Comparison of ENCODE assay signal across 20 cellular contexts in the genomic region with DNA sequence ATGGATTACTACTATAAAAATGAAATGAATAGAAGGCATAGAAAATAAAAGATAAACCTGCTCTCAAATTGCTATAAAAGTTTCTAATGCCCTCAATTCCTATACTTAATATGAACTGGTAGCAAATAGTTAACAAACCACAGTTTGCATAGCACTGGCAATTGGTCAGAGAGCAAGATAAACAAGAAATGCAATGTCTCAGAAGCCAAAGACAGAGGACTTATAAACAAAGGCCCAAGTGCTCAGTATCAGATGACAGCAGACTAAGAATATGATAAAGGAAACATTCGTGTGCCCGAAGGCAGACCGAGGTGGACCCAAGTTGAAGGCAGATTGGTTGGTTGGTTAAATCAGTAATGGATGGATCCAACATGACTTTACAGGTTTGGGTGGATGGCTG. TPM values are rescaled to one million over a fixed set of nuclear protein-coding genes. Genes with fewer than 3 reads are reported as not detected.
DNase-seq lines count a peak whose midpoint lies in the region; ATAC-seq and TF ChIP-seq lines count a peak whose summit lies in the region.
"Had no signal": no experiment of that assay in that cellular context is flagged by ENCODE, and none has a peak within 500 bp of the region (broad histone marks: within the 10 kb centered on the region; RNA-seq: fewer than 3 reads in every experiment).

No MANE protein-coding gene starts in this region.

- H3K4me3 ChIP-seq in adipocyte (ENCODE audit: low read length) (no peak overlapping the region), fibroblast of pulmonary artery (replicated peaks; ENCODE audit: low read depth, low read length) (no peak overlapping the region), upper lobe of right lung (no peak overlapping the region)
- H3K4me3 ChIP-seq: A549, right atrium auricular region, thoracic aorta had no signal

- H3K36me3 ChIP-seq in adipocyte (ENCODE audit: control insufficient read depth, insufficient read depth, low read length, severe bottlenecking) (peaks cover 96% of the 10 kb centered on the region), upper lobe of right lung (peaks cover 97% of the 10 kb centered on the region)

- no peak for DNase-seq in activated T-cell treated with anti-CD3 and anti-CD28 coated beads, Interleukin-2, amount 50 U/mL, for 24 hours
- no peak for DNase-seq in activated T-cell treated with anti-CD3 and anti-CD28 coated beads, Interleukin-2, amount 50 U/mL, for 1 hour
- DNase-seq in adipocyte (ENCODE audit: low read depth) (peak; percentile 72), fibroblast of pulmonary artery (ENCODE audit: low read depth) (peak; percentile 48), upper lobe of right lung (no peak), mucosa of gallbladder (ENCODE audit: low spot score) (no peak), GM20000 (ENCODE audit: low spot score) (no peak), COLO668 (lab: John Stamatoyannopoulos, UW; ENCODE audit: unreplicated experiment) (no peak)
- DNase-seq: activated CD4-positive, alpha-beta T cell treated with anti-CD3 and anti-CD28 coated beads for 36 hours; activated naive CD8-positive, alpha-beta T cell treated with anti-CD3 and anti-CD28 coated beads for 36 hours; glutamatergic neuron; NCI-H1048; NCI-H226; stimulated activated CD4-positive, alpha-beta T cell treated with anti-CD3 and anti-CD28 coated beads, Interleukin-1b, Interleukin-23, amount 100 ng/mL, for 48 hours; T-helper 9 cell had no signal

- no peak overlapping the region for H3K27ac ChIP-seq in upper lobe of right lung
- H3K27ac ChIP-seq: A549, right atrium auricular region, thoracic aorta had no signal

- peaks cover 98% of the 10 kb centered on the region for H3K36me3 Mint-ChIP-seq in activated T-cell treated with anti-CD3 and anti-CD28 coated beads, Interleukin-2, amount 50 U/mL, for 24 hours (ENCODE audit: low read depth)

- H3K9ac ChIP-seq in adipocyte (ENCODE audit: low read length) = no peak overlapping the region

- TF ChIP-seq CTCF in fibroblast of pulmonary artery (IDR thresholded peaks at IDR 0.05; ENCODE audit: low read length, missing control alignments) (no peak), upper lobe of right lung (IDR thresholded peaks at IDR 0.05) (no peak), GM20000 (IDR thresholded peaks at IDR 0.05; ENCODE audit: extremely low read depth, missing control alignments) (no peak)

- no peak overlapping the region for H3K4me3 Mint-ChIP-seq in activated T-cell treated with anti-CD3 and anti-CD28 coated beads, Interleukin-2, amount 50 U/mL, for 24 hours
- H3K4me3 Mint-ChIP-seq: activated CD4-positive, alpha-beta T cell treated with anti-CD3 and anti-CD28 coated beads for 36 hours; activated naive CD8-positive, alpha-beta T cell treated with anti-CD3 and anti-CD28 coated beads for 36 hours; memory B cell; neural crest cell had no signal

- peaks cover 3% of the 10 kb centered on the region for H3K4me1 Mint-ChIP-seq in activated T-cell treated with anti-CD3 and anti-CD28 coated beads, Interleukin-2, amount 50 U/mL, for 24 hours (ENCODE audit: low read depth)
- H3K4me1 Mint-ChIP-seq: memory B cell, neural crest cell had no signal

- H3K27ac Mint-ChIP-seq in activated T-cell treated with anti-CD3 and anti-CD28 coated beads, Interleukin-2, amount 50 U/mL, for 24 hours = peak overlapping the region; percentile 2
- H3K27ac Mint-ChIP-seq: activated naive CD8-positive, alpha-beta T cell treated with anti-CD3 and anti-CD28 coated beads for 36 hours; memory B cell had no signal

- H3K9me3 ChIP-seq in adipocyte (ENCODE audit: control insufficient read depth, low read length) (no peaks in the 10 kb centered on the region), upper lobe of right lung (no peaks in the 10 kb centered on the region)
- H3K9me3 ChIP-seq: A549, right atrium auricular region, thoracic aorta had no signal

- no peaks in the 10 kb centered on the region for H3K27me3 Mint-ChIP-seq in activated T-cell treated with anti-CD3 and anti-CD28 coated beads, Interleukin-2, amount 50 U/mL, for 24 hours
- H3K27me3 Mint-ChIP-seq: activated CD4-positive, alpha-beta T cell treated with anti-CD3 and anti-CD28 coated beads for 36 hours; activated naive CD8-positive, alpha-beta T cell treated with anti-CD3 and anti-CD28 coated beads for 36 hours; memory B cell had no signal

- peak; percentile 22 for ATAC-seq in upper lobe of right lung
- ATAC-seq: A549; activated CD4-positive, alpha-beta T cell treated with anti-CD3 and anti-CD28 coated beads for 36 hours had no signal

- H3K27me3 ChIP-seq in adipocyte (replicated peaks; ENCODE audit: control insufficient read depth, insufficient read depth, low read length) (no peaks in the 10 kb centered on the region), upper lobe of right lung (no peaks in the 10 kb centered on the region)
- H3K27me3 ChIP-seq: right atrium auricular region had no signal

- no peaks in the 10 kb centered on the region for H3K9me3 Mint-ChIP-seq in activated T-cell treated with anti-CD3 and anti-CD28 coated beads, Interleukin-2, amount 50 U/mL, for 24 hours
- H3K9me3 Mint-ChIP-seq: activated naive CD8-positive, alpha-beta T cell treated with anti-CD3 and anti-CD28 coated beads for 36 hours; memory B cell; neural crest cell had no signal

- intact Hi-C loops in upper lobe of right lung (cut with DNase I) = no loop called here

- H3K4me1 ChIP-seq in adipocyte (ENCODE audit: control insufficient read depth, insufficient read depth, low read length) (peaks cover 13% of the 10 kb centered on the region), upper lobe of right lung (no peaks in the 10 kb centered on the region)
- H3K4me1 ChIP-seq: A549, right atrium auricular region had no signal

RNA-seq across cellular contexts. Expression of a gene that starts 50.6 kb away (rescaled TPM):
- total RNA-seq in upper lobe of right lung (88.6 TPM), mucosa of gallbladder (101 TPM)

Comparison
In these comparisons a context has a peak if more than half of its experiments do, and no peak if none do; other contexts are left out.
1. DNase-seq: peak in adipocyte (single experiment) and fibroblast of pulmonary artery (single experiment); none in activated T-cell treated with anti-CD3 and anti-CD28 coated beads, Interleukin-2, amount 50 U/mL, for 24 hours (single experiment), activated T-cell treated with anti-CD3 and anti-CD28 coated beads, Interleukin-2, amount 50 U/mL, for 1 hour (single experiment), upper lobe of right lung (single experiment), mucosa of gallbladder (single experiment), GM20000 (single experiment) and COLO668 (single experiment).